1 cellular context compared by ENCODE assay signal in genomic region chr3:98541695-98542094, GRCh38.
TF ChIP-seq lines count a peak whose summit lies in the region.

No MANE protein-coding gene starts in this region.

TF ChIP-seq in HCT116, 20 proteins besides CTCF, POLR2A, EP300 and RAD21 (continued from another document):
- TF ChIP-seq ZNF274 (IDR thresholded peaks at IDR 0.05; ENCODE audit: low read depth, low read length) (no peak), SP1 (IDR thresholded peaks at IDR 0.05; ENCODE audit: low read depth) (0 out of 2 replicates have a peak, but pooled peaks have one; percentile 13), CEBPB (IDR thresholded peaks at IDR 0.05; ENCODE audit: low read depth) (peak; percentile 50; the same call in 1 of the 2 replicates), FOSL1 (IDR thresholded peaks at IDR 0.05; ENCODE audit: low read depth) (peak; percentile 53), ZBTB33 (IDR thresholded peaks at IDR 0.05; ENCODE audit: extremely low read depth, insufficient replicate concordance, low read length) (no peak)
